9 cellular contexts compared by ENCODE assay signal in the genomic region with DNA sequence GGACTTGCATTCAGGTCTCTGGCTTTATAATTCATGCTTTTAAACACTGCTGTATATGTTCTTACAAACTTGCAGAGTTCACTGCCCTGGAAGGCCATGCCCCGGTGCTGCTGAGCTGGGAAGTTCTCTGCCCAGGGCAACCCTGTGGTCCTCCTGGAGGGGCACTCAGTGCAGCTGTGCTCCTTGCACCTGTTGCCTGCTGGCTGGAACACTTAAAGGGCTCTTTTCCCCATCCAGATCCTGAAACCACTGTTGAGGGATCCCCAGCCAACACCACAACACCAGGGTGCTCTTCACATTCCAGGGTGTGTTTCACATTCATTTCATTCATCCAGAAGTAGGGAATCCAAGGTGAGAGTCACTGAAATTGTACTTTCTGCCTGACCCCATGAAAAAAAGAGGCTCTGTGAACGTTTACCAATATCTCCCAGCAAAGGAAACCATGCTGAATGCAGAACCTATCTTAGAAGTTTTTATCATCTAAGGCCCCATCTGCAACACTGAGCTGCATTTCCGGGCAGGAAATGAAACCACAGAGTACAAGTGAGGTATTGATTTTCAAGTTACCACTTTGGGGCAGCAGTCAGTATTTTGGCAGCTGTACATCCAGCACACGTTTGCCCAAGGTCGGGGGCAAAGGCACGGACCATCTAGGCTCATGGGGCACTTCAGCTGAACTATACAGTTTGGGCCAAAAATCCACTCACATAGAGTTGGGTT. TPM values are rescaled to one million over a fixed set of nuclear protein-coding genes. Genes with fewer than 3 reads are reported as not detected.
DNase-seq lines count a peak whose midpoint lies in the region; ATAC-seq, FAIRE-seq and TF ChIP-seq lines count a peak whose summit lies in the region.
"Had no signal": no experiment of that assay in that cellular context is flagged by ENCODE, and none has a peak within 500 bp of the region (broad histone marks: within the 10 kb centered on the region; RNA-seq: fewer than 3 reads in every experiment).

No MANE protein-coding gene starts in this region.

- H3K9ac ChIP-seq in endodermal cell (ENCODE audit: extremely low read depth, low read length, poor library complexity, severe bottlenecking) = no peak overlapping the region

- H3K9me2 ChIP-seq in DOHH2 (replicated peaks; ENCODE audit: control insufficient read depth, low read length) = no peaks in the 10 kb centered on the region

- DNase-seq in T-helper 22 cell (ENCODE audit: low read depth) (peak; percentile 46), mucosa of descending colon (peak in 1 of 3 donors; percentile 38), endodermal cell (no peak), GM10266 (ENCODE audit: extremely low spot score) (no peak), H54 (ENCODE audit: insufficient read length, low spot score) (no peak)

- H3K27me3 ChIP-seq in DOHH2 (ENCODE audit: control insufficient read depth, low read length) = no peaks in the 10 kb centered on the region
- H3K27me3 ChIP-seq in endodermal cell (ENCODE audit: control insufficient read depth, insufficient read depth, low read length, poor library complexity, severe bottlenecking) = no peaks in the 10 kb centered on the region

- H4K20me1 ChIP-seq in DOHH2 (ENCODE audit: control insufficient read depth, insufficient read depth, low read depth, low read length) = no peaks in the 10 kb centered on the region

- H3K36me3 Mint-ChIP-seq in endodermal cell (ENCODE audit: low read depth) = no peaks in the 10 kb centered on the region

- no peaks in the 10 kb centered on the region for H3K4me1 Mint-ChIP-seq in endodermal cell

- TF ChIP-seq CTCF in DOHH2 (IDR thresholded peaks at IDR 0.05; ENCODE audit: low read depth, low read length, poor library complexity, severe bottlenecking) = no peak
- no peak for TF ChIP-seq CTCF in mucosa of descending colon (IDR thresholded peaks at IDR 0.05)
- no peak for TF ChIP-seq CTCF in endodermal cell (conservative IDR thresholded peaks at IDR 0.05)
- TF ChIP-seq CTCF in GM10266 (IDR thresholded peaks at IDR 0.05; ENCODE audit: control insufficient read depth, insufficient read depth, low read depth, missing control alignments) = no peak

- TF ChIP-seq POLR2A in H54 (IDR thresholded peaks at IDR 0.05; ENCODE audit: low read depth, low read length) = no peak

- H3K4me1 ChIP-seq in DOHH2 (ENCODE audit: control insufficient read depth, low read length) (peaks cover 72% of the 10 kb centered on the region), mucosa of descending colon (ENCODE audit: low read depth) (peaks cover 5% of the 10 kb centered on the region), endodermal cell (ENCODE audit: control insufficient read depth, insufficient read depth, low read length) (no peaks in the 10 kb centered on the region)

- H3K27ac ChIP-seq in DOHH2 (ENCODE audit: low read depth, low read length) = peak overlapping the region; percentile 95
- H3K27ac ChIP-seq in endodermal cell (ENCODE audit: low read depth, low read length) = no peak overlapping the region

- FAIRE-seq in H54 (lab: Jason Lieb, UNC) = no peak
- FAIRE-seq: endometrium had no signal

- H3K27ac Mint-ChIP-seq in endodermal cell = no peak overlapping the region

- no peak overlapping the region for H3K4me3 Mint-ChIP-seq in endodermal cell

- H3K9me3 ChIP-seq in DOHH2 (ENCODE audit: control insufficient read depth, insufficient read depth, low read length) (peaks cover 7% of the 10 kb centered on the region; the same call in 1 of the 2 replicates), mucosa of descending colon (no peaks in the 10 kb centered on the region), endodermal cell (ENCODE audit: control insufficient read depth, low read length) (peaks cover 7% of the 10 kb centered on the region)

- peaks cover 7% of the 10 kb centered on the region for H3F3A ChIP-seq in DOHH2 (ENCODE audit: control insufficient read depth, insufficient read depth)

- no peaks in the 10 kb centered on the region for H3K79me2 ChIP-seq in DOHH2 (ENCODE audit: control insufficient read depth, low read length)

- ATAC-seq in GM19455 (IDR thresholded peaks at IDR 0.05; ENCODE audit: unreplicated experiment) (peak; percentile 81), HG03457 (IDR thresholded peaks at IDR 0.05; ENCODE audit: unreplicated experiment) (peak; percentile 86), mucosa of descending colon (peak; percentile 88)

- peaks cover 6% of the 10 kb centered on the region for H3K9me3 Mint-ChIP-seq in endodermal cell

- H3K4me3 ChIP-seq in DOHH2 (ENCODE audit: low read length) (peak overlapping the region; percentile 66), mucosa of descending colon (no peak overlapping the region), endodermal cell (ENCODE audit: low read length) (no peak overlapping the region)

- peaks cover 8% of the 10 kb centered on the region; the same call in 1 of the 2 replicates for H3K36me3 ChIP-seq in DOHH2 (ENCODE audit: control insufficient read depth, low read length)
- no peaks in the 10 kb centered on the region for H3K36me3 ChIP-seq in mucosa of descending colon (ENCODE audit: low read depth)
- no peaks in the 10 kb centered on the region for H3K36me3 ChIP-seq in endodermal cell (ENCODE audit: control insufficient read depth, insufficient read depth, low read length)

- peaks cover 4% of the 10 kb centered on the region for H3K27me3 Mint-ChIP-seq in endodermal cell (ENCODE audit: insufficient read depth)

- peak overlapping the region; percentile 90 for H3K4me2 ChIP-seq in DOHH2 (ENCODE audit: low read length)

- WGBS in endodermal cell (ENCODE audit: insufficient coverage in 1 of 2, insufficient read length in 1 of 2), 2 experiments = 65 to 74% methylated on average over 4 to 6 of the region's 6 CpGs

- intact Hi-C loops in mucosa of descending colon (cut with DNase I, micrococcal nuclease) = no loop called here

RNA-seq across cellular contexts. Expression of gene KIAA0040, which starts 16.4 kb away (rescaled TPM):
- total RNA-seq in mucosa of descending colon (10 to 100 TPM; 13.3 to 18.8 (median 13.3) TPM), endodermal cell (10 to 100 TPM in 1 of 2 donors, 1 to 10 TPM in 1; 9.2 to 12.9 TPM)
- 4.9 TPM for polyA plus RNA-seq in endodermal cell (2013, experiment 1 of 2)
- polyA plus RNA-seq in endodermal cell (2013, experiment 2 of 2) = 4.3 TPM
